1 cellular context compared by ENCODE assay signal in the genomic region with DNA sequence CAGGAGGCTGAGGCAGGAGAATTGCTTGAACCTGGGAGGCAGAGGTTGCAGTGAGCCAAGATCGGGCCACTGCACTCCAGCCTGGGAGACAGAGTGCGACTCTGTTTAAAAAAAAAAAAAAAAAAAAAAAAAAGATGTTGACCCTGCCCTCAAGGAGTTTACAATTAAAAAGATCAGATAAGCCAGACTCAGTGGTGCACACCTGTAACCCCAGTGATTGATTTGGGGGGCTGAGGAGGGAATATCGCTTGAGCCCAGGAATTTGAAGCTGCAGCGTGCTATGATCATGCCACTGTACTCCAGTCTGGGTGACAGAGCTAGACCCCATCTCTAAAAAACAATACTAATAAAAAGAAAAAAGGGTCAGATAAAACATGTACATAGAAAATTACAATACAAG.
TF ChIP-seq lines count a peak whose summit lies in the region.

No MANE protein-coding gene starts in this region.

TF ChIP-seq in K562, 482 proteins besides CTCF, POLR2A, EP300 and RAD21:
- no peak for TF ChIP-seq CREM (IDR thresholded peaks at IDR 0.05; ENCODE audit: low read depth)
- peak; percentile 22; the same call in 1 of the 2 replicates for TF ChIP-seq ZNF512 (tag; IDR thresholded peaks at IDR 0.05)
- TF ChIP-seq ARID3B (CRISPR knock-in tag; IDR thresholded peaks at IDR 0.05; ENCODE audit: borderline replicate concordance): no peak
- TF ChIP-seq, protein P1, sequence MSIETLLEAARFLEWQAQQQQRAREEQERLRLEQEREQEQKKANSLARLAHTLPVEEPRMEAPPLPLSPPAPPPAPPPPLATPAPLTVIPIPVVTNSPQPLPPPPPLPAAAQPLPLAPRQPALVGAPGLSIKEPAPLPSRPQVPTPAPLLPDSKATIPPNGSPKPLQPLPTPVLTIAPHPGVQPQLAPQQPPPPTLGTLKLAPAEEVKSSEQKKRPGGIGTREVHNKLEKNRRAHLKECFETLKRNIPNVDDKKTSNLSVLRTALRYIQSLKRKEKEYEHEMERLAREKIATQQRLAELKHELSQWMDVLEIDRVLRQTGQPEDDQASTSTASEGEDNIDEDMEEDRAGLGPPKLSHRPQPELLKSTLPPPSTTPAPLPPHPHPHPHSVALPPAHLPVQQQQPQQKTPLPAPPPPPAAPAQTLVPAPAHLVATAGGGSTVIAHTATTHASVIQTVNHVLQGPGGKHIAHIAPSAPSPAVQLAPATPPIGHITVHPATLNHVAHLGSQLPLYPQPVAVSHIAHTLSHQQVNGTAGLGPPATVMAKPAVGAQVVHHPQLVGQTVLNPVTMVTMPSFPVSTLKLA (conservative IDR thresholded peaks at IDR 0.05): no peak
- no peak for TF ChIP-seq ARID2 (IDR thresholded peaks at IDR 0.05)
- TF ChIP-seq HMG20B (CRISPR knock-in tag; IDR thresholded peaks at IDR 0.05): no peak
- TF ChIP-seq, protein P2, sequence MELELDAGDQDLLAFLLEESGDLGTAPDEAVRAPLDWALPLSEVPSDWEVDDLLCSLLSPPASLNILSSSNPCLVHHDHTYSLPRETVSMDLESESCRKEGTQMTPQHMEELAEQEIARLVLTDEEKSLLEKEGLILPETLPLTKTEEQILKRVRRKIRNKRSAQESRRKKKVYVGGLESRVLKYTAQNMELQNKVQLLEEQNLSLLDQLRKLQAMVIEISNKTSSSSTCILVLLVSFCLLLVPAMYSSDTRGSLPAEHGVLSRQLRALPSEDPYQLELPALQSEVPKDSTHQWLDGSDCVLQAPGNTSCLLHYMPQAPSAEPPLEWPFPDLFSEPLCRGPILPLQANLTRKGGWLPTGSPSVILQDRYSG (tag; conservative IDR thresholded peaks at IDR 0.05; ENCODE audit: low read depth): no peak
- peak; percentile 77; the same call in 1 of the 2 replicates for TF ChIP-seq ZNF316 (IDR thresholded peaks at IDR 0.05)
- TF ChIP-seq BRD9 (IDR thresholded peaks at IDR 0.05; ENCODE audit: low read depth, partially characterized antibody): no peak
- TF ChIP-seq TRIM24 (IDR thresholded peaks at IDR 0.05): peak; percentile 51 to 78; a peak in 3 of 4 replicates
- TF ChIP-seq ZNF583 (CRISPR knock-in tag; IDR thresholded peaks at IDR 0.05): no peak
- TF ChIP-seq ZBTB1 (CRISPR knock-in tag; IDR thresholded peaks at IDR 0.05; ENCODE audit: borderline replicate concordance, low read depth): no peak
- peak; percentile 55; the same call in 1 of the 2 replicates for TF ChIP-seq LCOR (CRISPR knock-in tag; IDR thresholded peaks at IDR 0.05)
